ENCODE assay signal across 1 cellular context in genomic region chr17:78442648-78443128, GRCh38.
TF ChIP-seq lines count a peak whose summit lies in the region.

No MANE protein-coding gene starts in this region.

TF ChIP-seq in IMR-90, 13 proteins besides CTCF, POLR2A, EP300 and RAD21:
- TF ChIP-seq MXI1 (IDR thresholded peaks at IDR 0.05; ENCODE audit: borderline replicate concordance, low read depth, low read length): peak; percentile 34; the same call in 1 of the 2 replicates
- TF ChIP-seq MAFK (IDR thresholded peaks at IDR 0.05; ENCODE audit: low read depth, low read length): no peak
- TF ChIP-seq FOS (IDR thresholded peaks at IDR 0.05; ENCODE audit: low read depth, low read length): peak; percentile 59; the same call in 1 of the 2 replicates
- peak; percentile 73 for TF ChIP-seq USF2 (IDR thresholded peaks at IDR 0.05; ENCODE audit: low read depth, low read length)
- peak; percentile 20; the same call in 1 of the 2 replicates for TF ChIP-seq MAZ (IDR thresholded peaks at IDR 0.05; ENCODE audit: borderline replicate concordance, low read depth, low read length)
- TF ChIP-seq BHLHE40 (IDR thresholded peaks at IDR 0.05; ENCODE audit: low read depth, low read length): peak; percentile 93
- TF ChIP-seq CEBPB (IDR thresholded peaks at IDR 0.05; ENCODE audit: low read depth, low read length): peak; percentile 83
- no peak for TF ChIP-seq ELK1 (IDR thresholded peaks at IDR 0.05; ENCODE audit: borderline replicate concordance, low read depth, low read length)
